ENCODE assay signal across 8 cellular contexts in genomic region chr4:56817840-56818491, GRCh38. TPM values are rescaled to one million over a fixed set of nuclear protein-coding genes. Genes with fewer than 3 reads are reported as not detected.
DNase-seq lines count a peak whose midpoint lies in the region; ATAC-seq and TF ChIP-seq lines count a peak whose summit lies in the region.

No MANE protein-coding gene starts in this region.

- intact Hi-C loops in mucosa of descending colon (cut with DNase I, micrococcal nuclease) = no loop called here

- no peak overlapping the region for H3K27ac Mint-ChIP-seq in HFFc6

- H3K27ac ChIP-seq in SJCRH30 = no peak overlapping the region
- H3K27ac ChIP-seq in caudate nucleus (ENCODE audit: low read depth, low read length) = no peak overlapping the region

- peaks cover 31% of the 10 kb centered on the region for H3K27me3 Mint-ChIP-seq in HFFc6 (ENCODE audit: insufficient read depth)

- no peaks in the 10 kb centered on the region for H3K36me3 Mint-ChIP-seq in HFFc6 (ENCODE audit: low read depth)

- H3K4me3 Mint-ChIP-seq in HFFc6 = no peak overlapping the region

- H3K4me3 ChIP-seq in mucosa of descending colon (no peak overlapping the region), SJCRH30 (no peak overlapping the region)

- peaks cover 3% of the 10 kb centered on the region for H3K4me1 ChIP-seq in mucosa of descending colon (ENCODE audit: low read depth)
- no peaks in the 10 kb centered on the region; the same call in 1 of the 2 replicates for H3K4me1 ChIP-seq in SJCRH30

- peak; percentile 8 for DNase-seq in RPMI8226
- no peak for DNase-seq in mucosa of descending colon
- no peak for DNase-seq in SJCRH30
- no peak for DNase-seq in NCI-H2081 (lab: John Stamatoyannopoulos, UW)
- DNase-seq in caudate nucleus (lab: John Stamatoyannopoulos, UW) = no peak
- DNase-seq in HFFc6 = no peak

- ATAC-seq in GM18870 (IDR thresholded peaks at IDR 0.05; ENCODE audit: unreplicated experiment) (peak; percentile 97), HG02798 (IDR thresholded peaks at IDR 0.05; ENCODE audit: poor library complexity, unreplicated experiment) (peak; percentile 85), mucosa of descending colon (peak; percentile 41)

- H3K36me3 ChIP-seq in mucosa of descending colon (ENCODE audit: low read depth) (no peaks in the 10 kb centered on the region), SJCRH30 (no peaks in the 10 kb centered on the region)

- no peaks in the 10 kb centered on the region; the same call in 1 of the 2 replicates for H3K27me3 ChIP-seq in SJCRH30

- H3K4me1 Mint-ChIP-seq in HFFc6 (ENCODE audit: low read depth) = no peaks in the 10 kb centered on the region

- H3K9me3 ChIP-seq in mucosa of descending colon = no peaks in the 10 kb centered on the region
- 0 out of 2 replicates have a peak, but pooled peaks cover 2% of the 10 kb centered on the region for H3K9me3 ChIP-seq in SJCRH30 (replicated peaks)

- TF ChIP-seq CTCF in mucosa of descending colon (IDR thresholded peaks at IDR 0.05) = no peak
- no peak for TF ChIP-seq CTCF in HFFc6 (IDR thresholded peaks at IDR 0.05)

- no peaks in the 10 kb centered on the region for H3K9me3 Mint-ChIP-seq in HFFc6

RNA-seq across cellular contexts. Expression of gene SPINK2, which starts 3.5 kb away (rescaled TPM):
- total RNA-seq in mucosa of descending colon = 1 to 10 TPM in 2 of 3 donors, not detected in 1; 1.1 to 2.7 TPM
- not detected in 2 replicates for total RNA-seq in SJCRH30 (2014; rRNA removed; shearing (Covaris generic))
- total RNA-seq in HFFc6 (2021; fragmentation: NEBNext Ultra II Directional; extraction: Animal tissue kit (Norgen Biotek cat#: 25700)) = not detected

Comparison
In these comparisons a context has a peak if more than half of its experiments do, and no peak if none do; other contexts are left out.
1. ATAC-seq: peak in every context shown above with its lines; median percentile 97 in GM18870; 85 in HG02798; 41 in mucosa of descending colon.